Comparison of ENCODE assay signal across 20 cellular contexts in the genomic region with DNA sequence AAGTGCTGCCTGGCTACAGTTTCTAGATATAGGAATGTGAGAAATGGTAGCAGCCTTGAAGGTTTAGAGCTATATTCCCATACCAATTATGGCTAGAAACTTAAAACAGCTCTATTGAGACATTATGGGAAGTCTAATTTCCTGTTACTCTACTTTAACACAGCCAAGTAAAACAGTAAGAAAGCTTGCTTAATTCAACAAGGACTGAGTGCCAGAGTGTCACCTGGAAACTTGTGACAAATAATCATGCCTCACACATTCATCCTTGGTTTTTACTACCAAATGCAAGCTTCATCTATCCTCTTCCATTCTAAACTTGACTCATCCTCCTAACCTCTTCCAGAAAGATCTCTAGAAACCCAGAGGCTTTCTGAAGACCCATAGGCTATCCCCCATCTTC. TPM values are rescaled to one million over a fixed set of nuclear protein-coding genes. Genes with fewer than 3 reads are reported as not detected.
DNase-seq lines count a peak whose midpoint lies in the region; ATAC-seq, FAIRE-seq and TF ChIP-seq lines count a peak whose summit lies in the region.
"Had no signal": no experiment of that assay in that cellular context is flagged by ENCODE, and none has a peak within 500 bp of the region (broad histone marks: within the 10 kb centered on the region; RNA-seq: fewer than 3 reads in every experiment).

No MANE protein-coding gene starts in this region.

- H3K4me2 ChIP-seq in HepG2 (ENCODE audit: low read depth, low read length) (no peak overlapping the region), mammary epithelial cell (ENCODE audit: insufficient read depth, low read depth, low read length) (no peak overlapping the region)

- intact Hi-C loops in right lobe of liver (cut with DNase I) (no loop called here), HepG2 (cut with micrococcal nuclease; ENCODE audit: unreplicated experiment) (no loop called here), mammary epithelial cell (cut with micrococcal nuclease) (no loop called here)

- no peak for TF ChIP-seq POLR2A in right lobe of liver (IDR thresholded peaks at IDR 0.05)
- TF ChIP-seq POLR2A in HepG2 (IDR thresholded peaks at IDR 0.05; ENCODE audit: insufficient read depth in 1 of 2, low read depth in 2 of 2, low read length in 2 of 2): no peak

- peaks cover 24% of the 10 kb centered on the region for H3K4me1 Mint-ChIP-seq in osteocyte (ENCODE audit: unreplicated experiment)

- H3K4me3 Mint-ChIP-seq in osteocyte (ENCODE audit: unreplicated experiment): no peak overlapping the region
- H3K4me3 Mint-ChIP-seq: naive B cell had no signal

- dilution Hi-C loops in mammary epithelial cell (cut with HindIII; ENCODE audit: low sequenced_read_pairs): no loop called here

- TF ChIP-seq RAD21 in HepG2 (CRISPR knock-in tag; IDR thresholded peaks at IDR 0.05): no peak

- H3K4me1 ChIP-seq in right lobe of liver (peaks cover 0 to 30% (median 0%) of the 10 kb centered on the region in 4 donors), HepG2 (ENCODE audit: insufficient read depth, low read length) (no peaks in the 10 kb centered on the region), mammary epithelial cell (ENCODE audit: insufficient read depth, low read length) (peaks cover 3% of the 10 kb centered on the region)
- H3K4me1 ChIP-seq: uterus had no signal

- POLR2A ChIA-PET in HepG2 (lab: Yijun Ruan, JAX): no interaction called here

- H3K27me3 Mint-ChIP-seq in osteocyte (ENCODE audit: unreplicated experiment): no peaks in the 10 kb centered on the region
- H3K27me3 Mint-ChIP-seq: naive B cell had no signal

- H3K4me3 ChIP-seq in right lobe of liver: no peak overlapping the region
- no peak overlapping the region for H3K4me3 ChIP-seq in HepG2 (replicated peaks in 1 of 3; ENCODE audit: insufficient read depth in 1 of 3, low read depth in 2 of 3, low read length in 3 of 3)
- H3K4me3 ChIP-seq in mammary epithelial cell (replicated peaks in 1 of 3; ENCODE audit: insufficient read depth in 1 of 3, low read depth in 2 of 3, low read length in 3 of 3): no peak overlapping the region
- H3K4me3 ChIP-seq in skeletal muscle cell (ENCODE audit: low read depth, low read length): no peak overlapping the region
- H3K4me3 ChIP-seq: MG63, uterus had no signal

- peaks cover 15% of the 10 kb centered on the region for H3K9me3 Mint-ChIP-seq in osteocyte (ENCODE audit: unreplicated experiment)

- FAIRE-seq in HepG2 (lab: Jason Lieb, UNC): no peak
- FAIRE-seq: frontal cortex had no signal

- in situ Hi-C loops in HepG2 (cut with HindIII; ENCODE audit: extremely low pct_ligation_motif_present, low pct_unique_long_range_greater_than_20kb) (no loop called here), mammary epithelial cell (cut with MboI; ENCODE audit: low sequenced_read_pairs in 2 of 2) (no loop called here), GM13976 (cut with MboI; ENCODE audit: low sequenced_read_pairs, unreplicated experiment) (no loop called here)

- no peaks in the 10 kb centered on the region for H3K36me3 ChIP-seq in right lobe of liver
- H3K36me3 ChIP-seq in HepG2 (replicated peaks in 1 of 2; ENCODE audit: control insufficient read depth in 1 of 2, insufficient read depth in 2 of 2, low read length in 2 of 2): peaks cover 6 to 15% of the 10 kb centered on the region in 2 experiments
- H3K36me3 ChIP-seq in mammary epithelial cell (ENCODE audit: insufficient read depth, low read length): no peaks in the 10 kb centered on the region
- H3K36me3 ChIP-seq: uterus had no signal

- H3K27me3 ChIP-seq in right lobe of liver (no peaks in the 10 kb centered on the region), HepG2 (ENCODE audit: control insufficient read depth in 1 of 2, insufficient read depth in 2 of 2, low read length in 2 of 2) (no peaks in the 10 kb centered on the region), mammary epithelial cell (ENCODE audit: insufficient read depth, low read length) (no peaks in the 10 kb centered on the region)
- H3K27me3 ChIP-seq: MG63, uterus had no signal

- H3K27ac ChIP-seq in right lobe of liver: no peak overlapping the region
- H3K27ac ChIP-seq in HepG2 (ENCODE audit: extremely low read length, insufficient read depth, low read length): no peak overlapping the region
- H3K27ac ChIP-seq in mammary epithelial cell (ENCODE audit: insufficient read depth, low read depth, low read length): no peak overlapping the region
- H3K27ac ChIP-seq: HL-60, uterus had no signal

- H3K36me3 Mint-ChIP-seq in osteocyte (ENCODE audit: unreplicated experiment): peaks cover 33% of the 10 kb centered on the region

- H3K9me3 ChIP-seq in right lobe of liver: no peaks in the 10 kb centered on the region
- H3K9me3 ChIP-seq in HepG2 (ENCODE audit: low read length): no peaks in the 10 kb centered on the region
- H3K9me3 ChIP-seq in mammary epithelial cell (replicated peaks; ENCODE audit: insufficient read depth, low read length): no peaks in the 10 kb centered on the region
- H3K9me3 ChIP-seq: MG63 had no signal

- TF ChIP-seq CTCF in right lobe of liver (IDR thresholded peaks at IDR 0.05) (no peak), HepG2 (CRISPR knock-in tag; IDR thresholded peaks at IDR 0.05) (no peak), mammary epithelial cell (conservative IDR thresholded peaks at IDR 0.05 in 1 of 2, IDR thresholded peaks at IDR 0.05 in 1 of 2; ENCODE audit: extremely low read depth in 1 of 2, insufficient read depth in 1 of 2, low read depth in 1 of 2, low read length in 2 of 2) (no peak), GM13976 (IDR thresholded peaks at IDR 0.05; ENCODE audit: borderline replicate concordance, control extremely low read depth, extremely low read depth, insufficient read depth, missing control alignments) (no peak), osteocyte (IDR thresholded peaks at IDR 0.05) (no peak)

- H3K9ac ChIP-seq in HepG2 (ENCODE audit: insufficient read depth, low read depth, low read length) (no peak overlapping the region), mammary epithelial cell (ENCODE audit: insufficient read depth, low read length) (no peak overlapping the region)

- no TSS peak for BruUV-seq in HepG2 (replicated peaks; lab: Mats Ljungman, UMichigan)
- no TSS peak for BruUV-seq in mammary epithelial cell (replicated peaks; lab: Mats Ljungman, UMichigan)

- ATAC-seq in right lobe of liver: peak in 3 of 4 donors; percentile 43 to 80 (median 72)
- ATAC-seq in HepG2: no peak
- ATAC-seq in HG02610 (IDR thresholded peaks at IDR 0.05; ENCODE audit: unreplicated experiment): no peak

- DNase-seq in right lobe of liver (no peak), HepG2 (ENCODE audit: low spot score) (no peak), mammary epithelial cell (peak; percentile 8), iris pigment epithelial cell (ENCODE audit: low read depth) (peak; percentile 25), skeletal muscle cell (ENCODE audit: low read depth) (peak; percentile 4), GM13976 (ENCODE audit: low spot score) (no peak), osteocyte (ENCODE audit: extremely low spot score, unreplicated experiment) (no peak)
- DNase-seq: activated CD4-positive, alpha-beta T cell treated with anti-CD3 and anti-CD28 coated beads, Interleukin-2, amount 50 U/mL, for 4 hours; activated naive CD4-positive, alpha-beta T cell; EL; MG63; naive B cell; NCI-H146; NCI-H526; occipital lobe; T-helper 2 cell; uterus had no signal

- TF ChIP-seq EP300 in HepG2 (IDR thresholded peaks at IDR 0.05; ENCODE audit: low read depth in 2 of 2, low read length in 2 of 2) (no peak), HepG2 (CRISPR knock-in tag; IDR thresholded peaks at IDR 0.05; ENCODE audit: borderline replicate concordance) (no peak)

- H3K27ac Mint-ChIP-seq in osteocyte (ENCODE audit: unreplicated experiment): no peak overlapping the region

- CTCF ChIA-PET in HepG2 (lab: Yijun Ruan, JAX; ENCODE audit: low intra/inter-chr PET ratio, low total read pairs) (no interaction called here), mammary epithelial cell (lab: Charles Lee; ENCODE audit: low non-redundant PET) (no interaction called here)

- H4K20me1 ChIP-seq in HepG2 (ENCODE audit: insufficient read depth, low read length) (peaks cover 2% of the 10 kb centered on the region; the same call in 1 of the 2 replicates), mammary epithelial cell (ENCODE audit: insufficient read depth, low read length) (peaks cover 4% of the 10 kb centered on the region)

- H3K79me2 ChIP-seq in HepG2 (ENCODE audit: insufficient read depth, low read length) (peaks cover 10% of the 10 kb centered on the region), mammary epithelial cell (ENCODE audit: insufficient read depth, low read length) (peaks cover 66% of the 10 kb centered on the region)

- no peak overlapping the region for H2AFZ ChIP-seq in HepG2 (ENCODE audit: low read length)
- H2AFZ ChIP-seq in mammary epithelial cell (ENCODE audit: low read depth, low read length): no peak overlapping the region

TF ChIP-seq in HepG2, 621 proteins besides CTCF, POLR2A, EP300 and RAD21 (continues in another document):
- no peak for TF ChIP-seq FLYWCH1 (CRISPR knock-in tag; IDR thresholded peaks at IDR 0.05)

RNA-seq across cellular contexts. Expression of gene UBE3A, which starts 41.7 kb away (rescaled TPM):
- total RNA-seq in right lobe of liver (10 to 100 TPM; 36.6 to 52.4 (median 44.6) TPM), HepG2 (2016; rRNA removed; fragmentation: Illumina TruSeq; extraction: Trizol) (77.8 and 80.5 TPM in 2 replicates), mammary epithelial cell (10 to 100 TPM; 93.0 to 98.9 TPM), osteocyte (84.3 and 88.0 TPM in 2 replicates)
- 111 and 115 TPM in 2 replicates for total RNA-seq in HepG2 (2016; cell fraction: cytosol; rRNA removed; fragmentation: Illumina TruSeq; extraction: Trizol; ENCODE audit: low read depth)
- total RNA-seq in HepG2 (2016; cell fraction: insoluble cytoplasmic fraction; rRNA removed; fragmentation: Illumina TruSeq; extraction: Trizol): 67.8 and 77.4 TPM in 2 replicates
- total RNA-seq in HepG2 (2016; cell fraction: membrane; rRNA removed; fragmentation: Illumina TruSeq; extraction: Trizol): 53.8 and 54.4 TPM in 2 replicates
- total RNA-seq in HepG2 (2016; cell fraction: nucleus; rRNA removed; fragmentation: Illumina TruSeq; extraction: Trizol): 75.9 and 79.5 TPM in 2 replicates
- polyA plus RNA-seq in HepG2 (2011; rRNA removed) (14.6 and 17.3 TPM in 2 replicates), mammary epithelial cell (24.1 TPM)
- 5.3 and 9.2 TPM in 2 replicates for polyA plus RNA-seq in HepG2 (2011; cell fraction: cytosol; rRNA removed)
- polyA plus RNA-seq in HepG2 (2011; cell fraction: nucleus; rRNA removed): 18.3 and 23.8 TPM in 2 replicates
- 30.0 and 35.7 TPM in 2 replicates for polyA plus RNA-seq in HepG2 (2012)
- 2.1 and 2.6 TPM in 2 replicates for polyA plus RNA-seq in HepG2 (2016; cell fraction: cytosol; fragmentation: Illumina TruSeq; extraction: Trizol; ENCODE audit: low read depth)
- polyA plus RNA-seq in HepG2 (2016; cell fraction: insoluble cytoplasmic fraction; fragmentation: Illumina TruSeq; extraction: Trizol; ENCODE audit: low read depth): 57.5 and 58.1 TPM in 2 replicates
- 9.7 and 10.9 TPM in 2 replicates for polyA plus RNA-seq in HepG2 (2016; cell fraction: membrane; fragmentation: Illumina TruSeq; extraction: Trizol; ENCODE audit: low read depth)
- polyA plus RNA-seq in HepG2 (2016; cell fraction: nucleus; fragmentation: Illumina TruSeq; extraction: Trizol; ENCODE audit: insufficient read depth, low read depth): 33.9 and 34.8 TPM in 2 replicates
- polyA minus RNA-seq in HepG2 (2011; rRNA and poly(A)+ RNA removed; ENCODE audit: low replicate concordance): 46.8 and 107 TPM in 2 replicates
- 36.6 and 51.8 TPM in 2 replicates for polyA minus RNA-seq in HepG2 (2011; cell fraction: cytosol; rRNA and poly(A)+ RNA removed)
- 188 and 210 TPM in 2 replicates for polyA minus RNA-seq in HepG2 (2011; cell fraction: nucleus; rRNA and poly(A)+ RNA removed)
- 45.0 TPM for polyA minus RNA-seq in mammary epithelial cell

Comparison
In these comparisons a context has a peak if more than half of its experiments do, and no peak if none do; other contexts are left out.
1. ATAC-seq: peak in right lobe of liver (3 of 4); none in HepG2 (single experiment) and HG02610 (single experiment).
2. DNase-seq: peak in mammary epithelial cell (single experiment), iris pigment epithelial cell (single experiment) and skeletal muscle cell (single experiment); none in right lobe of liver (0 of 3), HepG2 (single experiment), GM13976 (single experiment) and osteocyte (single experiment).